In genomic region chr9:90880066-90880465, GRCh38 we compare ENCODE assay signal across 20 cellular contexts.
A peak's percentile ranks its signal among the peaks of the same experiment; 100 is the strongest.
DNase-seq lines count a peak whose midpoint lies in the region; ATAC-seq lines count a peak whose summit lies in the region.
"Had no signal": no experiment of that assay in that cellular context is flagged by ENCODE, and none has a peak within 500 bp of the region (broad histone marks: within the 10 kb centered on the region; RNA-seq: fewer than 3 reads in every experiment).

No MANE protein-coding gene starts in this region.

- no peaks in the 10 kb centered on the region for H3K4me1 Mint-ChIP-seq in dendritic cell treated with granulocyte-macrophage colony-stimulating factor and Interleukin-4, amounts not matched to agents 40 ng/mL and 50 ng/mL, for 4 days (ENCODE audit: low read depth)
- peaks cover 20 to 34% of the 10 kb centered on the region in 2 donors for H3K4me1 Mint-ChIP-seq in stimulated activated naive B cell treated with anti-CD40 and anti-IgM and Interleukin-4, amounts not matched to agents 10 μg/mL and 1 μg/mL and 100 μg/mL, for 72 hours

- H3K4me2 ChIP-seq in BLaER1 treated with 17β-estradiol and CSF1 and Interleukin-3, amounts not matched to agents 10 nM and 100 nM = peak overlapping the region in 8 of 11 experiments; percentile 42 to 82 (median 70); a peak in 16 of 22 replicates
- H3K4me2 ChIP-seq in Karpas-422 (ENCODE audit: low read depth, low read length, poor library complexity, severe bottlenecking) = no peak overlapping the region

- H3K4me3 Mint-ChIP-seq in dendritic cell treated with granulocyte-macrophage colony-stimulating factor and Interleukin-4, amounts not matched to agents 40 ng/mL and 50 ng/mL, for 4 days = no peak overlapping the region
- H3K4me3 Mint-ChIP-seq in stimulated activated naive B cell treated with anti-CD40 and anti-IgM and Interleukin-4, amounts not matched to agents 10 μg/mL and 1 μg/mL and 100 μg/mL, for 72 hours = peak overlapping the region; percentile 17 to 35
- H3K4me3 Mint-ChIP-seq: CD8-positive, alpha-beta T cell had no signal

- peaks cover 75 to 89% (median 86%) of the 10 kb centered on the region in 11 experiments for H3K36me3 ChIP-seq in BLaER1 treated with 17β-estradiol and CSF1 and Interleukin-3, amounts not matched to agents 10 nM and 100 nM
- peaks cover 87% of the 10 kb centered on the region for H3K36me3 ChIP-seq in Karpas-422 (ENCODE audit: insufficient read depth, low read length)
- H3K36me3 ChIP-seq: MG63, SJCRH30 had no signal

- DNase-seq in Karpas-422 = no peak
- DNase-seq in stimulated activated naive B cell treated with anti-CD40 and anti-IgM and Interleukin-4, amounts not matched to agents 10 μg/mL and 1 μg/mL and 100 μg/mL, for 72 hours = no peak
- DNase-seq in germinal center (ENCODE audit: low spot score) = no peak
- DNase-seq in NAMALWA (ENCODE audit: low spot score) = no peak
- DNase-seq: CD8-positive, alpha-beta T cell; GF-D8; H7; MG63; NCI-H1092 treated with DMSO at 0.1 percent for 48 hours; NCI-H146; NCI-H2029 treated with DMSO at 0.1 percent for 48 hours; NCI-H226; NCI-H510A treated with DMSO at 0.1 percent for 48 hours; NCI-H774; NK-92 treated with Interleukin-12 subunit alpha and Interleukin-12 subunit beta, amount 100 ng/mL, for 24 hours; Peyer's patch; SJCRH30 had no signal

- no peaks in the 10 kb centered on the region for H3K27me3 ChIP-seq in BLaER1 treated with 17β-estradiol and CSF1 and Interleukin-3, amounts not matched to agents 10 nM and 100 nM
- no peaks in the 10 kb centered on the region for H3K27me3 ChIP-seq in Karpas-422 (ENCODE audit: low read length)
- H3K27me3 ChIP-seq: MG63, Peyer's patch, SJCRH30 had no signal

- intact Hi-C loops in dendritic cell treated with granulocyte-macrophage colony-stimulating factor and Interleukin-4, amounts not matched to agents 40 ng/mL and 50 ng/mL, for 4 days (cut with micrococcal nuclease) = no loop called here

- H3K9me3 Mint-ChIP-seq in dendritic cell treated with granulocyte-macrophage colony-stimulating factor and Interleukin-4, amounts not matched to agents 40 ng/mL and 50 ng/mL, for 4 days = peaks cover 9% of the 10 kb centered on the region
- H3K9me3 Mint-ChIP-seq in stimulated activated naive B cell treated with anti-CD40 and anti-IgM and Interleukin-4, amounts not matched to agents 10 μg/mL and 1 μg/mL and 100 μg/mL, for 72 hours = peaks cover 0 to 3% of the 10 kb centered on the region in 2 donors

- H3K27ac Mint-ChIP-seq in dendritic cell treated with granulocyte-macrophage colony-stimulating factor and Interleukin-4, amounts not matched to agents 40 ng/mL and 50 ng/mL, for 4 days = peak overlapping the region; percentile 44
- H3K27ac Mint-ChIP-seq in stimulated activated naive B cell treated with anti-CD40 and anti-IgM and Interleukin-4, amounts not matched to agents 10 μg/mL and 1 μg/mL and 100 μg/mL, for 72 hours = peak overlapping the region; percentile 88
- H3K27ac Mint-ChIP-seq: CD8-positive, alpha-beta T cell had no signal

- peaks cover 0 to 51% (median 0%) of the 10 kb centered on the region in 11 experiments; a peak in 6 of 22 replicates for H4K20me1 ChIP-seq in BLaER1 treated with 17β-estradiol and CSF1 and Interleukin-3, amounts not matched to agents 10 nM and 100 nM
- no peaks in the 10 kb centered on the region for H4K20me1 ChIP-seq in Karpas-422 (ENCODE audit: insufficient read depth, low read depth, low read length)

- no peaks in the 10 kb centered on the region for H3K27me3 Mint-ChIP-seq in dendritic cell treated with granulocyte-macrophage colony-stimulating factor and Interleukin-4, amounts not matched to agents 40 ng/mL and 50 ng/mL, for 4 days
- no peaks in the 10 kb centered on the region for H3K27me3 Mint-ChIP-seq in stimulated activated naive B cell treated with anti-CD40 and anti-IgM and Interleukin-4, amounts not matched to agents 10 μg/mL and 1 μg/mL and 100 μg/mL, for 72 hours

- H3K9me3 ChIP-seq in BLaER1 treated with 17β-estradiol and CSF1 and Interleukin-3, amounts not matched to agents 10 nM and 100 nM (replicated peaks in 1 of 11) = peaks cover 12 to 26% (median 15%) of the 10 kb centered on the region in 11 experiments; a peak in 20 of 22 replicates
- no peaks in the 10 kb centered on the region for H3K9me3 ChIP-seq in Karpas-422 (ENCODE audit: low read length)
- H3K9me3 ChIP-seq: MG63, Peyer's patch, SJCRH30 had no signal

- H2AFZ ChIP-seq in Karpas-422 (ENCODE audit: low read length) = no peak overlapping the region

- no peak for ATAC-seq in stimulated activated naive B cell treated with anti-CD40 and anti-IgM and Interleukin-4, amounts not matched to agents 10 μg/mL and 1 μg/mL and 100 μg/mL, for 72 hours (replicated peaks)
- ATAC-seq in esophagus mucosa = no peak
- ATAC-seq: CD8-positive, alpha-beta T cell had no signal

- H3K9ac ChIP-seq in BLaER1 treated with 17β-estradiol and CSF1 and Interleukin-3, amounts not matched to agents 10 nM and 100 nM = peak overlapping the region in 3 of 11 experiments; percentile 47 to 55 (median 52); a peak in 5 of 22 replicates
- H3K9ac ChIP-seq in Karpas-422 (ENCODE audit: low read length) = no peak overlapping the region

- peaks cover 92% of the 10 kb centered on the region for H3K36me3 Mint-ChIP-seq in dendritic cell treated with granulocyte-macrophage colony-stimulating factor and Interleukin-4, amounts not matched to agents 40 ng/mL and 50 ng/mL, for 4 days (ENCODE audit: low read depth)
- peaks cover 35 to 62% of the 10 kb centered on the region in 2 donors for H3K36me3 Mint-ChIP-seq in stimulated activated naive B cell treated with anti-CD40 and anti-IgM and Interleukin-4, amounts not matched to agents 10 μg/mL and 1 μg/mL and 100 μg/mL, for 72 hours
- H3K36me3 Mint-ChIP-seq: CD8-positive, alpha-beta T cell had no signal

- H3K79me2 ChIP-seq in Karpas-422 (ENCODE audit: low read length) = no peaks in the 10 kb centered on the region

- peaks cover 0 to 31% (median 26%) of the 10 kb centered on the region in 10 experiments; a peak in 15 of 20 replicates for H3K4me1 ChIP-seq in BLaER1 treated with 17β-estradiol and CSF1 and Interleukin-3, amounts not matched to agents 10 nM and 100 nM
- H3K4me1 ChIP-seq in Karpas-422 (ENCODE audit: low read length) = peaks cover 10% of the 10 kb centered on the region
- H3K4me1 ChIP-seq: SJCRH30 had no signal

- peak overlapping the region in 7 of 11 experiments; percentile 28 to 59 (median 52); a peak in 10 of 22 replicates for H3K27ac ChIP-seq in BLaER1 treated with 17β-estradiol and CSF1 and Interleukin-3, amounts not matched to agents 10 nM and 100 nM
- H3K27ac ChIP-seq in Karpas-422 (ENCODE audit: low read length) = peak overlapping the region; percentile 83
- H3K27ac ChIP-seq: SJCRH30 had no signal

- no peak overlapping the region; a peak in 1 of 20 replicates for H3K4me3 ChIP-seq in BLaER1 treated with 17β-estradiol and CSF1 and Interleukin-3, amounts not matched to agents 10 nM and 100 nM
- H3K4me3 ChIP-seq in Karpas-422 (ENCODE audit: low read length) = no peak overlapping the region
- H3K4me3 ChIP-seq: MG63, Peyer's patch, SJCRH30 had no signal

- no peaks in the 10 kb centered on the region for H3K9me2 ChIP-seq in Karpas-422 (replicated peaks; ENCODE audit: insufficient read depth, low read length)
